In genomic region chr3:108221403-108221802, GRCh38 we compare ENCODE assay signal across 8 cellular contexts. TPM values are rescaled to one million over a fixed set of nuclear protein-coding genes. Genes with fewer than 3 reads are reported as not detected.
DNase-seq lines count a peak whose midpoint lies in the region; ATAC-seq and TF ChIP-seq lines count a peak whose summit lies in the region.

No MANE protein-coding gene starts in this region.

- TF ChIP-seq CTCF in DND-41 (IDR thresholded peaks at IDR 0.05; ENCODE audit: borderline replicate concordance, extremely low read depth, low read length, poor library complexity, severe bottlenecking) = no peak
- TF ChIP-seq CTCF in endothelial cell (IDR thresholded peaks at IDR 0.05; ENCODE audit: unreplicated experiment) = no peak
- no peak for TF ChIP-seq CTCF in osteocyte (IDR thresholded peaks at IDR 0.05)

- intact Hi-C loops in sciatic nerve (cut with DNase I) = no loop called here

- peak overlapping the region; percentile 60 for H3K9ac ChIP-seq in DND-41 (ENCODE audit: low read depth, low read length)
- peak overlapping the region; percentile 84 for H3K9ac ChIP-seq in NT2/D1 (ENCODE audit: insufficient read length, low read depth)

- peak overlapping the region; percentile 97 for H2AFZ ChIP-seq in DND-41 (ENCODE audit: low read depth, low read length)

- no peaks in the 10 kb centered on the region for H3K27me3 ChIP-seq in DND-41 (ENCODE audit: insufficient read depth, low read length, poor library complexity)
- H3K27me3 ChIP-seq in NT2/D1 (ENCODE audit: insufficient read depth, insufficient read length) = peaks cover 12% of the 10 kb centered on the region

- H3K4me3 Mint-ChIP-seq in endothelial cell (ENCODE audit: unreplicated experiment) (peak overlapping the region; percentile 98), osteocyte (ENCODE audit: unreplicated experiment) (peak overlapping the region; percentile 99)

- H3K79me2 ChIP-seq in DND-41 (ENCODE audit: insufficient read depth, low read length) = no peaks in the 10 kb centered on the region

- DNase-seq in DND-41 (no peak), NT2/D1 (ENCODE audit: low read depth, low spot score) (no peak), endothelial cell (ENCODE audit: low spot score) (no peak), osteocyte (ENCODE audit: extremely low spot score, unreplicated experiment) (no peak), sciatic nerve (ENCODE audit: low spot score) (no peak), NCI-H510A (lab: John Stamatoyannopoulos, UW) (no peak), HUDEP-2 (lab: John Stamatoyannopoulos, UW; ENCODE audit: unreplicated experiment in 76 of 76) (no peak), NCI-H1436 treated with DMSO at 0.1 percent for 48 hours (lab: John Stamatoyannopoulos, UW) (no peak)

- peaks cover 4% of the 10 kb centered on the region for H3K9me3 Mint-ChIP-seq in endothelial cell (ENCODE audit: unreplicated experiment)
- H3K9me3 Mint-ChIP-seq in osteocyte (ENCODE audit: unreplicated experiment) = no peaks in the 10 kb centered on the region

- H3K27me3 Mint-ChIP-seq in endothelial cell (ENCODE audit: unreplicated experiment) (peaks cover 6% of the 10 kb centered on the region), osteocyte (ENCODE audit: unreplicated experiment) (no peaks in the 10 kb centered on the region)

- H3K27ac Mint-ChIP-seq in endothelial cell (ENCODE audit: unreplicated experiment) = peak overlapping the region; percentile 99
- H3K27ac Mint-ChIP-seq in osteocyte (ENCODE audit: unreplicated experiment) = peak overlapping the region; percentile 100

- H3K36me3 ChIP-seq in DND-41 (ENCODE audit: insufficient read depth, low read length) (no peaks in the 10 kb centered on the region), NT2/D1 (ENCODE audit: insufficient read depth, insufficient read length, low read length) (peaks cover 12% of the 10 kb centered on the region)

- H3K4me3 ChIP-seq in DND-41 (ENCODE audit: low read depth in 1 of 2, low read length in 2 of 2) (peak overlapping the region; percentile 39 to 97; a peak in 3 of 4 replicates), NT2/D1 (ENCODE audit: insufficient read length, low read depth) (peak overlapping the region; percentile 91)

- peak overlapping the region; percentile 98 for H3K4me2 ChIP-seq in DND-41 (ENCODE audit: insufficient read depth, low read length)

- H3K36me3 Mint-ChIP-seq in endothelial cell (ENCODE audit: low read depth, unreplicated experiment) (no peaks in the 10 kb centered on the region), osteocyte (ENCODE audit: unreplicated experiment) (peaks cover 5% of the 10 kb centered on the region)

- H3K4me1 ChIP-seq in DND-41 (ENCODE audit: insufficient read depth, low read length) (peaks cover 38% of the 10 kb centered on the region), NT2/D1 (ENCODE audit: insufficient read depth, insufficient read length) (no peaks in the 10 kb centered on the region)

- no peaks in the 10 kb centered on the region for H3K9me3 ChIP-seq in DND-41 (ENCODE audit: insufficient read depth, low read length, severe bottlenecking)
- H3K9me3 ChIP-seq in NT2/D1 (ENCODE audit: insufficient read depth, low read length) = no peaks in the 10 kb centered on the region

- ATAC-seq in DND-41 (ENCODE audit: insufficient read depth, low read depth) (no peak), sciatic nerve (no peak)

- H3K27ac ChIP-seq in DND-41 (ENCODE audit: low read length) = no peak overlapping the region; the same call in 1 of the 2 replicates

- H4K20me1 ChIP-seq in DND-41 (ENCODE audit: insufficient read depth, low read length) = no peaks in the 10 kb centered on the region

- peaks cover 30% of the 10 kb centered on the region for H3K4me1 Mint-ChIP-seq in endothelial cell (ENCODE audit: unreplicated experiment)
- H3K4me1 Mint-ChIP-seq in osteocyte (ENCODE audit: unreplicated experiment) = peaks cover 52% of the 10 kb centered on the region

RNA-seq across cellular contexts. Expression of gene IFT57, which starts 0.8 kb away (rescaled TPM):
- total RNA-seq in endothelial cell (ENCODE audit: unreplicated experiment) = 31.4 TPM
- 26.0 and 32.2 TPM in 2 replicates for total RNA-seq in osteocyte
- total RNA-seq in sciatic nerve = 43.4 TPM
